In genomic region chr17:46029627-46030026, GRCh38 we compare ENCODE assay signal across 31 cellular contexts. TPM values are rescaled to one million over a fixed set of nuclear protein-coding genes. Genes with fewer than 3 reads are reported as not detected.
DNase-seq lines count a peak whose midpoint lies in the region; ATAC-seq, FAIRE-seq and TF ChIP-seq lines count a peak whose summit lies in the region.
"Had no signal": no experiment of that assay in that cellular context is flagged by ENCODE, and none has a peak within 500 bp of the region (broad histone marks: within the 10 kb centered on the region; RNA-seq: fewer than 3 reads in every experiment).

No MANE protein-coding gene starts in this region.

- TF ChIP-seq RAD21 in HepG2 (CRISPR knock-in tag; IDR thresholded peaks at IDR 0.05) = no peak

- H3K9me3 Mint-ChIP-seq in activated B cell treated with CpG ODN at 0.5 μM for 24 hours (peaks cover 2% of the 10 kb centered on the region), glutamatergic neuron (ENCODE audit: unreplicated experiment) (peaks cover 23% of the 10 kb centered on the region), type B pancreatic cell (no peaks in the 10 kb centered on the region), neural progenitor cell (no peaks in the 10 kb centered on the region)
- H3K9me3 Mint-ChIP-seq: activated naive CD4-positive, alpha-beta T cell treated with anti-CD3 and anti-CD28 coated beads, Interleukin-2, amount 50 U/mL, for 24 hours had no signal

- intact Hi-C loops in HepG2 (cut with micrococcal nuclease; ENCODE audit: unreplicated experiment) = no loop called here
- intact Hi-C loops in right lobe of liver (cut with DNase I) = no loop called here
- intact Hi-C loops in activated B cell treated with CpG ODN at 0.5 μM for 24 hours (cut with micrococcal nuclease) = loop anchor here (1.0 kb wide), 1 partner anchor 9 kb away; no protein-coding TSS in a partner anchor

- DNase-seq in HepG2 (ENCODE audit: low spot score) = no peak
- no peak for DNase-seq in right lobe of liver
- no peak for DNase-seq in activated B cell treated with CpG ODN at 0.5 μM for 24 hours
- DNase-seq in glutamatergic neuron = no peak
- no peak for DNase-seq in type B pancreatic cell (ENCODE audit: extremely low spot score, unreplicated experiment)
- DNase-seq in neural progenitor cell (ENCODE audit: low spot score) = no peak
- DNase-seq in germinal center (ENCODE audit: low spot score) = no peak
- DNase-seq: C1 segment of cervical spinal cord; cerebellar nuclear complex; HCEC 1CT; heart right ventricle; mesenchymal stem cell; NCI-H1092; NCI-H187 treated with DMSO at 0.1 percent for 48 hours; NCI-H526 treated with DMSO at 0.1 percent for 48 hours; right cardiac atrium; stimulated activated CD4-positive, alpha-beta T cell treated with anti-CD3 and anti-CD28 coated beads, Interleukin-4, amount 100 ng/mL, for 1 hour; stimulated activated naive CD4-positive, alpha-beta T cell treated with Interleukin-2 at 50 U/mL for 16 hours; T-helper 9 cell; thyroid gland; WERI-Rb-1 had no signal

- H3K36me3 Mint-ChIP-seq in activated B cell treated with CpG ODN at 0.5 μM for 24 hours (ENCODE audit: low read depth) (peaks cover 57% of the 10 kb centered on the region), glutamatergic neuron (ENCODE audit: unreplicated experiment) (peaks cover 2% of the 10 kb centered on the region), type B pancreatic cell (peaks cover 30% of the 10 kb centered on the region), neural progenitor cell (peaks cover 43% of the 10 kb centered on the region)

- H3K9me3 ChIP-seq in HepG2 (ENCODE audit: low read length) = no peaks in the 10 kb centered on the region
- H3K9me3 ChIP-seq in right lobe of liver = no peaks in the 10 kb centered on the region
- no peaks in the 10 kb centered on the region for H3K9me3 ChIP-seq in neural progenitor cell (ENCODE audit: low read depth)
- H3K9me3 ChIP-seq: ascending aorta, heart right ventricle, thyroid gland had no signal

- peaks cover 23% of the 10 kb centered on the region for H3F3A ChIP-seq in neural progenitor cell (ENCODE audit: low read depth)

- H3K27ac Mint-ChIP-seq in activated B cell treated with CpG ODN at 0.5 μM for 24 hours (peak overlapping the region; percentile 86), glutamatergic neuron (ENCODE audit: unreplicated experiment) (no peak overlapping the region), type B pancreatic cell (peak overlapping the region; percentile 53), neural progenitor cell (no peak overlapping the region)

- H3K79me2 ChIP-seq in HepG2 (ENCODE audit: insufficient read depth, low read length) = no peaks in the 10 kb centered on the region
- H3K79me2 ChIP-seq in neural progenitor cell (ENCODE audit: low read depth) = no peaks in the 10 kb centered on the region

- H3K27ac ChIP-seq in HepG2 (ENCODE audit: extremely low read length, insufficient read depth, low read length) = no peak overlapping the region
- H3K27ac ChIP-seq in right lobe of liver = no peak overlapping the region
- no peak overlapping the region for H3K27ac ChIP-seq in neural progenitor cell
- H3K27ac ChIP-seq: ascending aorta, heart right ventricle, RWPE1, thyroid gland, WERI-Rb-1 had no signal

- H3K27me3 Mint-ChIP-seq in activated B cell treated with CpG ODN at 0.5 μM for 24 hours (no peaks in the 10 kb centered on the region), glutamatergic neuron (ENCODE audit: unreplicated experiment) (peaks cover 16% of the 10 kb centered on the region), type B pancreatic cell (no peaks in the 10 kb centered on the region), neural progenitor cell (ENCODE audit: insufficient read depth, low read depth) (peaks cover 2% of the 10 kb centered on the region)
- H3K27me3 Mint-ChIP-seq: activated naive CD4-positive, alpha-beta T cell treated with anti-CD3 and anti-CD28 coated beads, Interleukin-2, amount 50 U/mL, for 24 hours had no signal

- H3K4me1 ChIP-seq in HepG2 (ENCODE audit: insufficient read depth, low read length) (no peaks in the 10 kb centered on the region), right lobe of liver (no peaks in the 10 kb centered on the region), neural progenitor cell (peaks cover 20% of the 10 kb centered on the region)
- H3K4me1 ChIP-seq: ascending aorta had no signal

- no peak for ATAC-seq in HepG2
- no peak for ATAC-seq in right lobe of liver
- ATAC-seq in activated B cell treated with CpG ODN at 0.5 μM for 24 hours (ENCODE audit: low read depth) = no peak
- ATAC-seq in GM21381 (IDR thresholded peaks at IDR 0.05; ENCODE audit: unreplicated experiment) = no peak
- ATAC-seq: heart right ventricle, right cardiac atrium, SK-N-SH treated with all-trans-retinoic acid at 6 μM for 48 hours had no signal

- H3K4me3 Mint-ChIP-seq in activated B cell treated with CpG ODN at 0.5 μM for 24 hours = no peak overlapping the region
- peak overlapping the region; percentile 22 for H3K4me3 Mint-ChIP-seq in glutamatergic neuron (ENCODE audit: unreplicated experiment)
- H3K4me3 Mint-ChIP-seq in type B pancreatic cell = no peak overlapping the region
- no peak overlapping the region for H3K4me3 Mint-ChIP-seq in neural progenitor cell
- H3K4me3 Mint-ChIP-seq: activated naive CD4-positive, alpha-beta T cell treated with anti-CD3 and anti-CD28 coated beads, Interleukin-2, amount 50 U/mL, for 24 hours had no signal

- TF ChIP-seq EP300 in HepG2 (IDR thresholded peaks at IDR 0.05; ENCODE audit: low read depth in 2 of 2, low read length in 2 of 2) (no peak), HepG2 (CRISPR knock-in tag; IDR thresholded peaks at IDR 0.05; ENCODE audit: borderline replicate concordance) (no peak)

- TF ChIP-seq CTCF in HepG2 (CRISPR knock-in tag; IDR thresholded peaks at IDR 0.05) (no peak), right lobe of liver (IDR thresholded peaks at IDR 0.05) (no peak), activated B cell treated with CpG ODN at 0.5 μM for 24 hours (IDR thresholded peaks at IDR 0.05) (no peak), glutamatergic neuron (IDR thresholded peaks at IDR 0.05; ENCODE audit: partially characterized antibody, unreplicated experiment) (no peak), type B pancreatic cell (conservative IDR thresholded peaks at IDR 0.05) (no peak), neural progenitor cell (IDR thresholded peaks at IDR 0.05) (no peak)

- H3K27me3 ChIP-seq in HepG2 (ENCODE audit: control insufficient read depth in 1 of 2, insufficient read depth in 2 of 2, low read length in 2 of 2) (no peaks in the 10 kb centered on the region), right lobe of liver (no peaks in the 10 kb centered on the region), neural progenitor cell (no peaks in the 10 kb centered on the region)
- H3K27me3 ChIP-seq: ascending aorta, heart right ventricle, thyroid gland had no signal

- in situ Hi-C loops in HepG2 (cut with HindIII; ENCODE audit: extremely low pct_ligation_motif_present, low pct_unique_long_range_greater_than_20kb) = no loop called here

- TF ChIP-seq POLR2A in HepG2 (IDR thresholded peaks at IDR 0.05; ENCODE audit: insufficient read depth in 1 of 2, low read depth in 2 of 2, low read length in 2 of 2) (no peak), right lobe of liver (IDR thresholded peaks at IDR 0.05) (no peak)

- no peak overlapping the region for H3K4me3 ChIP-seq in HepG2 (replicated peaks in 1 of 3; ENCODE audit: insufficient read depth in 1 of 3, low read depth in 2 of 3, low read length in 3 of 3)
- H3K4me3 ChIP-seq in right lobe of liver = no peak overlapping the region
- H3K4me3 ChIP-seq in neural progenitor cell = no peak overlapping the region
- H3K4me3 ChIP-seq: ascending aorta, heart right ventricle, thyroid gland had no signal

- CTCF ChIA-PET in HepG2 (lab: Yijun Ruan, JAX; ENCODE audit: low intra/inter-chr PET ratio, low total read pairs) = no interaction called here
- CTCF ChIA-PET in activated B cell treated with CpG ODN at 0.5 μM for 24 hours (lab: Charles Lee) = interaction anchor here (2.1 kb wide), 1 partner anchor 15 kb away, joined by 14 read pairs; no protein-coding TSS in a partner anchor

- no TSS peak for BruUV-seq in HepG2 (replicated peaks; lab: Mats Ljungman, UMichigan)

- H3K36me3 ChIP-seq in HepG2 (replicated peaks in 1 of 2; ENCODE audit: control insufficient read depth in 1 of 2, insufficient read depth in 2 of 2, low read length in 2 of 2) (peaks cover 46 to 75% of the 10 kb centered on the region in 2 experiments), right lobe of liver (peaks cover 0 to 50% (median 21%) of the 10 kb centered on the region in 4 donors), neural progenitor cell (no peaks in the 10 kb centered on the region)

- no peak overlapping the region for H3K9ac ChIP-seq in HepG2 (ENCODE audit: insufficient read depth, low read depth, low read length)
- no peak overlapping the region for H3K9ac ChIP-seq in neural progenitor cell

- H2AFZ ChIP-seq in HepG2 (ENCODE audit: low read length) = no peak overlapping the region
- no peak overlapping the region for H2AFZ ChIP-seq in neural progenitor cell (replicated peaks)

- WGBS in HepG2 (ENCODE audit: low lambda C conversion rate) = 99% methylated on average over 6 of the region's 6 CpGs
- WGBS in right lobe of liver (ENCODE audit: insufficient coverage, low coverage, low lambda C conversion rate, missing lambda C conversion rate) = 98% methylated on average over 6 of the region's 6 CpGs

- H4K20me1 ChIP-seq in HepG2 (ENCODE audit: insufficient read depth, low read length) = no peaks in the 10 kb centered on the region
- peaks cover 55% of the 10 kb centered on the region for H4K20me1 ChIP-seq in neural progenitor cell (ENCODE audit: low read depth)

- peaks cover 53% of the 10 kb centered on the region for H3K4me1 Mint-ChIP-seq in activated B cell treated with CpG ODN at 0.5 μM for 24 hours
- H3K4me1 Mint-ChIP-seq in glutamatergic neuron (ENCODE audit: low read depth, unreplicated experiment) = peaks cover 44% of the 10 kb centered on the region
- peaks cover 15% of the 10 kb centered on the region for H3K4me1 Mint-ChIP-seq in type B pancreatic cell (ENCODE audit: unreplicated experiment)
- H3K4me1 Mint-ChIP-seq in neural progenitor cell = peaks cover 16% of the 10 kb centered on the region

- H3K4me2 ChIP-seq in HepG2 (ENCODE audit: low read depth, low read length) (no peak overlapping the region), neural progenitor cell (no peak overlapping the region)

- FAIRE-seq in HepG2 (lab: Jason Lieb, UNC) = no peak
- FAIRE-seq: D721Med had no signal

- POLR2A ChIA-PET in HepG2 (lab: Yijun Ruan, JAX) = no interaction called here
- POLR2A ChIA-PET in activated B cell treated with CpG ODN at 0.5 μM for 24 hours (lab: Charles Lee) = interaction anchor here (0.5 to 2.3 kb wide), 4 partner anchors 10 to 237 kb away, joined by 3 to 12 read pairs (median 6); no protein-coding TSS in a partner anchor

RNA-seq across cellular contexts. Expression of gene STH, which starts 30.6 kb away (rescaled TPM):
- total RNA-seq in HepG2 (2016; rRNA removed; fragmentation: Illumina TruSeq; extraction: Trizol) (not detected in 2 replicates), right lobe of liver (not detected), activated B cell treated with CpG ODN at 0.5 μM for 24 hours (not detected in 2 replicates), glutamatergic neuron (ENCODE audit: unreplicated experiment) (4.1 TPM), type B pancreatic cell (ENCODE audit: low replicate concordance) (not detected in 2 replicates), neural progenitor cell (ENCODE audit: low replicate concordance) (not detected in 2 replicates)
- total RNA-seq in HepG2 (2016; cell fraction: cytosol; rRNA removed; fragmentation: Illumina TruSeq; extraction: Trizol; ENCODE audit: low read depth) = not detected in 2 replicates
- total RNA-seq in HepG2 (2016; cell fraction: insoluble cytoplasmic fraction; rRNA removed; fragmentation: Illumina TruSeq; extraction: Trizol) = not detected in 2 replicates
- not detected in 2 replicates for total RNA-seq in HepG2 (2016; cell fraction: membrane; rRNA removed; fragmentation: Illumina TruSeq; extraction: Trizol)
- not detected in 2 replicates for total RNA-seq in HepG2 (2016; cell fraction: nucleus; rRNA removed; fragmentation: Illumina TruSeq; extraction: Trizol)
- 0.37 TPM in 1 of 2 replicates, not detected in the other for polyA plus RNA-seq in HepG2 (2011; rRNA removed)
- polyA plus RNA-seq in HepG2 (2011; cell fraction: cytosol; rRNA removed) = not detected in 2 replicates
- not detected in 2 replicates for polyA plus RNA-seq in HepG2 (2011; cell fraction: nucleus; rRNA removed)
- not detected in 2 replicates for polyA plus RNA-seq in HepG2 (2012)
- not detected in 2 replicates for polyA plus RNA-seq in HepG2 (2016; cell fraction: cytosol; fragmentation: Illumina TruSeq; extraction: Trizol; ENCODE audit: low read depth)
- not detected in 2 replicates for polyA plus RNA-seq in HepG2 (2016; cell fraction: insoluble cytoplasmic fraction; fragmentation: Illumina TruSeq; extraction: Trizol; ENCODE audit: low read depth)
- polyA plus RNA-seq in HepG2 (2016; cell fraction: membrane; fragmentation: Illumina TruSeq; extraction: Trizol; ENCODE audit: low read depth) = not detected in 2 replicates
- polyA plus RNA-seq in HepG2 (2016; cell fraction: nucleus; fragmentation: Illumina TruSeq; extraction: Trizol; ENCODE audit: insufficient read depth, low read depth) = not detected in 2 replicates
- polyA minus RNA-seq in HepG2 (2011; rRNA and poly(A)+ RNA removed; ENCODE audit: low replicate concordance) = 0.78 TPM in 1 of 2 replicates, not detected in the other
- not detected in 2 replicates for polyA minus RNA-seq in HepG2 (2011; cell fraction: cytosol; rRNA and poly(A)+ RNA removed)
- not detected in 2 replicates for polyA minus RNA-seq in HepG2 (2011; cell fraction: nucleus; rRNA and poly(A)+ RNA removed)
- total RNA-seq: activated CD8-positive, alpha-beta memory T cell treated with anti-CD3 and anti-CD28 coated beads for 36 hours; ascending aorta; heart right ventricle; myocyte; osteocyte; right cardiac atrium; thyroid gland had no signal
- polyA plus RNA-seq: AG04450, heart right ventricle, right cardiac atrium had no signal

Comparison
In these comparisons a context has a peak if more than half of its experiments do, and no peak if none do; other contexts are left out.
1. H3K27ac Mint-ChIP-seq: peak in activated B cell treated with CpG ODN at 0.5 μM for 24 hours (single experiment) and type B pancreatic cell (single experiment); none in glutamatergic neuron (single experiment) and neural progenitor cell (single experiment).